ENCODE assay signal across 1 cellular context in the genomic region with DNA sequence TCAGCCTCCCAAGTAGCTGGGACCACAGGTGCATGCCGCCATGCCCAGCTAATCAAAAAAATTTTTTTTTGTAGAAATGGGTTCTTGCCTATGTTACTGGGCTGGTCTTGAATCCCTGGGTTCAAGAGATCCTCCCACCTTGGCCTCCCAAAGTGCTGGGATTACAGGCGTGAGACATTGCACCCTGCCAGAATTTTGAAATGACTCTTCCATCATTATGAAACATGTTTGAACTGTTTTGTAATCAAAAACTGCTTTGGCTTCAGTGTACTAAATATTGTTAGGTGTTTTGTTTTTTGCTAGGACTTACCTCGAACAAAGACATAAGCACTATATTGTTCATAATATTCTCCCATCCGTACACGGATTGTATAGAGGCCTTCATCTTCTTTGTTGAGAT.
TF ChIP-seq lines count a peak whose summit lies in the region.

No MANE protein-coding gene starts in this region.

TF ChIP-seq in liver, 16 proteins besides CTCF, POLR2A, EP300 and RAD21 (continued from another document):
- TF ChIP-seq, protein P1, sequence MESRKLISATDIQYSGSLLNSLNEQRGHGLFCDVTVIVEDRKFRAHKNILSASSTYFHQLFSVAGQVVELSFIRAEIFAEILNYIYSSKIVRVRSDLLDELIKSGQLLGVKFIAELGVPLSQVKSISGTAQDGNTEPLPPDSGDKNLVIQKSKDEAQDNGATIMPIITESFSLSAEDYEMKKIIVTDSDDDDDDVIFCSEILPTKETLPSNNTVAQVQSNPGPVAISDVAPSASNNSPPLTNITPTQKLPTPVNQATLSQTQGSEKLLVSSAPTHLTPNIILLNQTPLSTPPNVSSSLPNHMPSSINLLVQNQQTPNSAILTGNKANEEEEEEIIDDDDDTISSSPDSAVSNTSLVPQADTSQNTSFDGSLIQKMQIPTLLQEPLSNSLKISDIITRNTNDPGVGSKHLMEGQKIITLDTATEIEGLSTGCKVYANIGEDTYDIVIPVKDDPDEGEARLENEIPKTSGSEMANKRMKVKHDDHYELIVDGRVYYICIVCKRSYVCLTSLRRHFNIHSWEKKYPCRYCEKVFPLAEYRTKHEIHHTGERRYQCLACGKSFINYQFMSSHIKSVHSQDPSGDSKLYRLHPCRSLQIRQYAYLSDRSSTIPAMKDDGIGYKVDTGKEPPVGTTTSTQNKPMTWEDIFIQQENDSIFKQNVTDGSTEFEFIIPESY (IDR thresholded peaks at IDR 0.05) = no peak
- TF ChIP-seq YY1 (IDR thresholded peaks at IDR 0.05) (peak; percentile 10), NR2F2 (IDR thresholded peaks at IDR 0.05) (no peak), FOXA2 (IDR thresholded peaks at IDR 0.05) (no peak), EGR1 (IDR thresholded peaks at IDR 0.05; ENCODE audit: low read depth in 2 of 2) (no peak)
